ENCODE assay signal across 8 cellular contexts in the genomic region with DNA sequence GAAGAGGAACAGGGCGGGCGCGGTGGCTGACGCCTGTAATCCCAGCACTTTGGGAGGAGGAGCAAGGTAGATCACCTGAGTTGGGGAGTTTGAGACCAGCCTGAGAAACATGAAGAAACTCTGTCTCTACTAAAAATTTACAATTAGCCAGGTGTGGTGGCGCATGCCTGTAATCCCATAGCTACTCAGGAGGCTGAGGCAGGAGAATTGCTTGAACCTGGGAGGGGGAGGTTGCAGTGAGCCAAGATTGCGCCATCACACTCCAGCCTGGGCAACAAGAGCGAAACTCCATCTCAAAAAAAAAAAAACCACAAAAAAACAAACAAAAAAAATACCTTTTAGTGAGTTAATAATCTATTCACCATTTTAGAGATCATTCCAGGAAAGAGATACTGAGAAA. TPM values are rescaled to one million over a fixed set of nuclear protein-coding genes. Genes with fewer than 3 reads are reported as not detected.
"Had no signal": no experiment of that assay in that cellular context is flagged by ENCODE, and none has a peak within 500 bp of the region (broad histone marks: within the 10 kb centered on the region; RNA-seq: fewer than 3 reads in every experiment).

No MANE protein-coding gene starts in this region.

RNA-seq across cellular contexts. Expression of gene OR10G3, which starts 35.3 kb away (rescaled TPM):
- total RNA-seq: LHCN-M2, MCF 10A, NCI-H460, PC-3, Peyer's patch, Right ventricle myocardium superior, SJSA1 had no signal
- polyA plus RNA-seq: SK-N-SH had no signal
